Comparison of ENCODE assay signal across 1 cellular context in the genomic region with DNA sequence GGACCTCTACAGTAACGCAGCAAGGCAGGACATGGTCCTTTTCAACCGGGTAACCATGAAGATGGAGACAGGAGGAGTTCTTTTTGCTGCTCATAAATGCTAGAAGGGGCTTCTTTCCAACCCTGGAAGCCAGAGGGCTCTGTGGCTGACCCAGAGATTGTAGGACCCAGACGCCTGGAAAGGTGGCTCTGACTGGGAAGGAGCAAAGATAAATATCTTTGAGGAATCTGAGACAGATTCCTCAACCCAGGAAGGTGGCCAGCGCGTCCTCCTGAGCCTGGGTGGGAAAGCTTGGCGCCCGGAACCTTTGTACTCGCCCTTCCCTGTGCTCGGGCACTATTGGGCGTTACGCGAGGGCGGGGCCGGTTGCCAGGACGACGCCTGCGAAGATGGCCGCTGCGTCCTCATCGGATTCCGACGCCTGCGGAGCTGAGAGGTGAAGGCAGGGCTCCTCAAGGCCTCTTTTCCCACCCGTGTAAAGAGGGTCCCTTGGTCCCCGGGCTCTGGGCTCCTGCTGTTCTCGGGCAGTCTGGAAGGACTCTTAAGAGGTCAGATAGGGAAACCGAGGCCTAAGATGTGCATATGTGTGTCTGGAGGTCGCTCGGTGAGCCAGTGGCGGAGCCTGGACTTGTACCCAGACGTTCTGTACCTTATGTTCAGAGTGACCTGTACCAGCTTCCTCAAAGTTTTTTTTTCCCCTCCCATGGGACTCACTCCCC.
TF ChIP-seq lines count a peak whose summit lies in the region.

A gene (plus strand): TSS at position 365 of the 719 bp plus-strand sequence. CDS start 25 bp downstream, at position 390.

TF ChIP-seq in K562, 482 proteins besides CTCF, POLR2A, EP300 and RAD21 (continued from another document and continues in another):
- TF ChIP-seq, protein P1, sequence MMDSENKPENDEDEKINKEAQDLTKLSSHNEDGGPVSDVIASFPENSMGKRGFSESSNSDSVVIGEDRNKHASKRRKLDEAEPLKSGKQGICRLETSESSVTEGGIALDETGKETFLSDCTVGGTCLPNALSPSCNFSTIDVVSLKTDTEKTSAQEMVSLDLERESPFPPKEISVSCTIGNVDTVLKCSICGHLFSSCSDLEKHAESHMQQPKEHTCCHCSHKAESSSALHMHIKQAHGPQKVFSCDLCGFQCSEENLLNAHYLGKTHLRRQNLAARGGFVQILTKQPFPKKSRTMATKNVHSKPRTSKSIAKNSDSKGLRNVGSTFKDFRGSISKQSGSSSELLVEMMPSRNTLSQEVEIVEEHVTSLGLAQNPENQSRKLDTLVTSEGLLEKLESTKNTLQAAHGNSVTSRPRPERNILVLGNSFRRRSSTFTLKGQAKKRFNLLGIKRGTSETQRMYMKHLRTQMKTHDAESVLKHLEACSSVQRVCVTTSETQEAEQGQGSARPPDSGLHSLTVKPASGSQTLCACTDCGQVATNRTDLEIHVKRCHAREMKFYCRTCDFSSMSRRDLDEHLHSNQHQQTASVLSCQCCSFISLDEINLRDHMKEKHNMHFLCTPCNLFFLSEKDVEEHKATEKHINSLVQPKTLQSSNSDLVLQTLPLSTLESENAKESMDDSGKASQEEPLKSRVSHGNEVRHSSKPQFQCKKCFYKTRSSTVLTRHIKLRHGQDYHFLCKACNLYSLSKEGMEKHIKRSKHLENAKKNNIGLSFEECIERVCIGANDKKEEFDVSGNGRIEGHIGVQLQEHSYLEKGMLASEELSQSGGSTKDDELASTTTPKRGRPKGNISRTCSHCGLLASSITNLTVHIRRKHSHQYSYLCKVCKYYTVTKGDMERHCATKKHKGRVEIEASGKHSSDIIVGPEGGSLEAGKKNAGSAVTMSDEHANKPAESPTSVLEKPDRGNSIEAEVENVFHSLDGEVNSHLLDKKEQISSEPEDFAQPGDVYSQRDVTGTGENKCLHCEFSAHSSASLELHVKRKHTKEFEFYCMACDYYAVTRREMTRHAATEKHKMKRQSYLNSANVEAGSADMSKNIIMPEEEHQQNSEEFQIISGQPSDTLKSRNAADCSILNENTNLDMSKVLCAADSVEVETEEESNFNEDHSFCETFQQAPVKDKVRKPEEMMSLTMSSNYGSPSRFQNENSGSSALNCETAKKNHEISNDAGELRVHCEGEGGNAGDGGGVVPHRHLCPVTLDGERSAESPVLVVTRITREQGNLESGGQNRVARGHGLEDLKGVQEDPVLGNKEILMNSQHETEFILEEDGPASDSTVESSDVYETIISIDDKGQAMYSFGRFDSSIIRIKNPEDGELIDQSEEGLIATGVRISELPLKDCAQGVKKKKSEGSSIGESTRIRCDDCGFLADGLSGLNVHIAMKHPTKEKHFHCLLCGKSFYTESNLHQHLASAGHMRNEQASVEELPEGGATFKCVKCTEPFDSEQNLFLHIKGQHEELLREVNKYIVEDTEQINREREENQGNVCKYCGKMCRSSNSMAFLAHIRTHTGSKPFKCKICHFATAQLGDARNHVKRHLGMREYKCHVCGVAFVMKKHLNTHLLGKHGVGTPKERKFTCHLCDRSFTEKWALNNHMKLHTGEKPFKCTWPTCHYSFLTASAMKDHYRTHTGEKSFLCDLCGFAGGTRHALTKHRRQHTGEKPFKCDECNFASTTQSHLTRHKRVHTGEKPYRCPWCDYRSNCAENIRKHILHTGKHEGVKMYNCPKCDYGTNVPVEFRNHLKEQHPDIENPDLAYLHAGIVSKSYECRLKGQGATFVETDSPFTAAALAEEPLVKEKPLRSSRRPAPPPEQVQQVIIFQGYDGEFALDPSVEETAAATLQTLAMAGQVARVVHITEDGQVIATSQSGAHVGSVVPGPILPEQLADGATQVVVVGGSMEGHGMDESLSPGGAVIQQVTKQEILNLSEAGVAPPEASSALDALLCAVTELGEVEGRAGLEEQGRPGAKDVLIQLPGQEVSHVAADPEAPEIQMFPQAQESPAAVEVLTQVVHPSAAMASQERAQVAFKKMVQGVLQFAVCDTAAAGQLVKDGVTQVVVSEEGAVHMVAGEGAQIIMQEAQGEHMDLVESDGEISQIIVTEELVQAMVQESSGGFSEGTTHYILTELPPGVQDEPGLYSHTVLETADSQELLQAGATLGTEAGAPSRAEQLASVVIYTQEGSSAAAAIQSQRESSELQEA (IDR thresholded peaks at IDR 0.05; ENCODE audit: low read depth) = no peak
- TF ChIP-seq ZNF584 (CRISPR knock-in tag; IDR thresholded peaks at IDR 0.05; ENCODE audit: low read depth) (no peak), HLTF (IDR thresholded peaks at IDR 0.05) (no peak), SREBF1 (IDR thresholded peaks at IDR 0.05; ENCODE audit: borderline replicate concordance, low read depth, low read length) (no peak), XRCC4 (IDR thresholded peaks at IDR 0.05; ENCODE audit: extremely low read depth, insufficient read depth, insufficient read length) (no peak), ZNF408 (CRISPR knock-in tag; IDR thresholded peaks at IDR 0.05; ENCODE audit: low read depth) (no peak), ETV1 (tag; conservative IDR thresholded peaks at IDR 0.05; ENCODE audit: low read depth) (no peak; the same call in 1 of the 2 replicates), MXI1 (IDR thresholded peaks at IDR 0.05; ENCODE audit: low read depth, low read length) (peak; percentile 97), ZNF175 (CRISPR knock-in tag; IDR thresholded peaks at IDR 0.05; ENCODE audit: low read depth) (no peak), SMC3 (conservative IDR thresholded peaks at IDR 0.05; ENCODE audit: insufficient read depth, low read depth, low read length) (no peak), ZFP30 (CRISPR knock-in tag; IDR thresholded peaks at IDR 0.05; ENCODE audit: borderline replicate concordance) (no peak), ZNF143 (CRISPR knock-in tag; IDR thresholded peaks at IDR 0.05) (no peak), DNMT1 (IDR thresholded peaks at IDR 0.05) (no peak), PRMT5 (CRISPR knock-in tag; IDR thresholded peaks at IDR 0.05) (no peak), ZNF274 (IDR thresholded peaks at IDR 0.05; ENCODE audit: borderline replicate concordance, low read depth, low read length) (no peak), RNF2 (IDR thresholded peaks at IDR 0.05) (peak; percentile 46; the same call in 1 of the 2 replicates), PTTG1 (tag; IDR thresholded peaks at IDR 0.05; ENCODE audit: low read depth) (no peak), HNRNPL (IDR thresholded peaks at IDR 0.05; ENCODE audit: low read depth, low read length) (no peak), GTF2A2 (tag; IDR thresholded peaks at IDR 0.05) (0 out of 2 replicates have a peak, but pooled peaks have one; percentile 47), CBX1 (IDR thresholded peaks at IDR 0.05; ENCODE audit: low read depth) (no peak), NFE2L1 (tag; IDR thresholded peaks at IDR 0.05; ENCODE audit: borderline replicate concordance, low read depth) (no peak), KLF10 (CRISPR knock-in tag; IDR thresholded peaks at IDR 0.05) (no peak), YY1 (IDR thresholded peaks at IDR 0.05; ENCODE audit: borderline replicate concordance in 1 of 3, control insufficient read depth in 1 of 3, extremely low read depth in 1 of 3, insufficient read depth in 3 of 3, insufficient read length in 1 of 3, insufficient replicate concordance in 2 of 3, low read depth in 1 of 3, low read length in 2 of 3) (peak; percentile 84 to 97 (median 96)), RB1 (IDR thresholded peaks at IDR 0.05; ENCODE audit: low read depth) (peak; percentile 96), SRSF3 (IDR thresholded peaks at IDR 0.05; ENCODE audit: insufficient read depth, low read length) (no peak), GATAD2B (IDR thresholded peaks at IDR 0.05; ENCODE audit: borderline replicate concordance) (no peak; the same call in 1 of the 2 replicates)
- TF ChIP-seq, protein P2, sequence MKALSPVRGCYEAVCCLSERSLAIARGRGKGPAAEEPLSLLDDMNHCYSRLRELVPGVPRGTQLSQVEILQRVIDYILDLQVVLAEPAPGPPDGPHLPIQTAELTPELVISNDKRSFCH (CRISPR knock-in tag; IDR thresholded peaks at IDR 0.05) = no peak
- TF ChIP-seq, protein P2 (tag; IDR thresholded peaks at IDR 0.05) = peak; percentile 78
- TF ChIP-seq, protein P3, sequence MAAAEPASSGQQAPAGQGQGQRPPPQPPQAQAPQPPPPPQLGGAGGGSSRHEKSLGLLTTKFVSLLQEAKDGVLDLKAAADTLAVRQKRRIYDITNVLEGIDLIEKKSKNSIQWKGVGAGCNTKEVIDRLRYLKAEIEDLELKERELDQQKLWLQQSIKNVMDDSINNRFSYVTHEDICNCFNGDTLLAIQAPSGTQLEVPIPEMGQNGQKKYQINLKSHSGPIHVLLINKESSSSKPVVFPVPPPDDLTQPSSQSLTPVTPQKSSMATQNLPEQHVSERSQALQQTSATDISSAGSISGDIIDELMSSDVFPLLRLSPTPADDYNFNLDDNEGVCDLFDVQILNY (CRISPR knock-in tag; IDR thresholded peaks at IDR 0.05) = no peak
- TF ChIP-seq, protein P4, sequence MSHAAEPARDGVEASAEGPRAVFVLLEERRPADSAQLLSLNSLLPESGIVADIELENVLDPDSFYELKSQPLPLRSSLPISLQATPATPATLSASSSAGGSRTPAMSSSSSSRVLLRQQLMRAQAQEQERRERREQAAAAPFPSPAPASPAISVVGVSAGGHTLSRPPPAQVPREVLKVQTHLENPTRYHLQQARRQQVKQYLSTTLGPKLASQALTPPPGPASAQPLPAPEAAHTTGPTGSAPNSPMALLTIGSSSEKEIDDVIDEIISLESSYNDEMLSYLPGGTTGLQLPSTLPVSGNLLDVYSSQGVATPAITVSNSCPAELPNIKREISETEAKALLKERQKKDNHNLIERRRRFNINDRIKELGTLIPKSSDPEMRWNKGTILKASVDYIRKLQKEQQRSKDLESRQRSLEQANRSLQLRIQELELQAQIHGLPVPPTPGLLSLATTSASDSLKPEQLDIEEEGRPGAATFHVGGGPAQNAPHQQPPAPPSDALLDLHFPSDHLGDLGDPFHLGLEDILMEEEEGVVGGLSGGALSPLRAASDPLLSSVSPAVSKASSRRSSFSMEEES (CRISPR knock-in tag; IDR thresholded peaks at IDR 0.05) = no peak
- TF ChIP-seq, protein P5, sequence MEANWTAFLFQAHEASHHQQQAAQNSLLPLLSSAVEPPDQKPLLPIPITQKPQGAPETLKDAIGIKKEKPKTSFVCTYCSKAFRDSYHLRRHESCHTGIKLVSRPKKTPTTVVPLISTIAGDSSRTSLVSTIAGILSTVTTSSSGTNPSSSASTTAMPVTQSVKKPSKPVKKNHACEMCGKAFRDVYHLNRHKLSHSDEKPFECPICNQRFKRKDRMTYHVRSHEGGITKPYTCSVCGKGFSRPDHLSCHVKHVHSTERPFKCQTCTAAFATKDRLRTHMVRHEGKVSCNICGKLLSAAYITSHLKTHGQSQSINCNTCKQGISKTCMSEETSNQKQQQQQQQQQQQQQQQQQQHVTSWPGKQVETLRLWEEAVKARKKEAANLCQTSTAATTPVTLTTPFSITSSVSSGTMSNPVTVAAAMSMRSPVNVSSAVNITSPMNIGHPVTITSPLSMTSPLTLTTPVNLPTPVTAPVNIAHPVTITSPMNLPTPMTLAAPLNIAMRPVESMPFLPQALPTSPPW (CRISPR knock-in tag; IDR thresholded peaks at IDR 0.05) = peak; percentile 41; the same call in 1 of the 2 replicates
- TF ChIP-seq, protein P6, sequence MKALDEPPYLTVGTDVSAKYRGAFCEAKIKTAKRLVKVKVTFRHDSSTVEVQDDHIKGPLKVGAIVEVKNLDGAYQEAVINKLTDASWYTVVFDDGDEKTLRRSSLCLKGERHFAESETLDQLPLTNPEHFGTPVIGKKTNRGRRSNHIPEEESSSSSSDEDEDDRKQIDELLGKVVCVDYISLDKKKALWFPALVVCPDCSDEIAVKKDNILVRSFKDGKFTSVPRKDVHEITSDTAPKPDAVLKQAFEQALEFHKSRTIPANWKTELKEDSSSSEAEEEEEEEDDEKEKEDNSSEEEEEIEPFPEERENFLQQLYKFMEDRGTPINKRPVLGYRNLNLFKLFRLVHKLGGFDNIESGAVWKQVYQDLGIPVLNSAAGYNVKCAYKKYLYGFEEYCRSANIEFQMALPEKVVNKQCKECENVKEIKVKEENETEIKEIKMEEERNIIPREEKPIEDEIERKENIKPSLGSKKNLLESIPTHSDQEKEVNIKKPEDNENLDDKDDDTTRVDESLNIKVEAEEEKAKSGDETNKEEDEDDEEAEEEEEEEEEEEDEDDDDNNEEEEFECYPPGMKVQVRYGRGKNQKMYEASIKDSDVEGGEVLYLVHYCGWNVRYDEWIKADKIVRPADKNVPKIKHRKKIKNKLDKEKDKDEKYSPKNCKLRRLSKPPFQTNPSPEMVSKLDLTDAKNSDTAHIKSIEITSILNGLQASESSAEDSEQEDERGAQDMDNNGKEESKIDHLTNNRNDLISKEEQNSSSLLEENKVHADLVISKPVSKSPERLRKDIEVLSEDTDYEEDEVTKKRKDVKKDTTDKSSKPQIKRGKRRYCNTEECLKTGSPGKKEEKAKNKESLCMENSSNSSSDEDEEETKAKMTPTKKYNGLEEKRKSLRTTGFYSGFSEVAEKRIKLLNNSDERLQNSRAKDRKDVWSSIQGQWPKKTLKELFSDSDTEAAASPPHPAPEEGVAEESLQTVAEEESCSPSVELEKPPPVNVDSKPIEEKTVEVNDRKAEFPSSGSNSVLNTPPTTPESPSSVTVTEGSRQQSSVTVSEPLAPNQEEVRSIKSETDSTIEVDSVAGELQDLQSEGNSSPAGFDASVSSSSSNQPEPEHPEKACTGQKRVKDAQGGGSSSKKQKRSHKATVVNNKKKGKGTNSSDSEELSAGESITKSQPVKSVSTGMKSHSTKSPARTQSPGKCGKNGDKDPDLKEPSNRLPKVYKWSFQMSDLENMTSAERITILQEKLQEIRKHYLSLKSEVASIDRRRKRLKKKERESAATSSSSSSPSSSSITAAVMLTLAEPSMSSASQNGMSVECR (CRISPR knock-in tag; IDR thresholded peaks at IDR 0.05) = peak; percentile 98
- TF ChIP-seq, protein P7, sequence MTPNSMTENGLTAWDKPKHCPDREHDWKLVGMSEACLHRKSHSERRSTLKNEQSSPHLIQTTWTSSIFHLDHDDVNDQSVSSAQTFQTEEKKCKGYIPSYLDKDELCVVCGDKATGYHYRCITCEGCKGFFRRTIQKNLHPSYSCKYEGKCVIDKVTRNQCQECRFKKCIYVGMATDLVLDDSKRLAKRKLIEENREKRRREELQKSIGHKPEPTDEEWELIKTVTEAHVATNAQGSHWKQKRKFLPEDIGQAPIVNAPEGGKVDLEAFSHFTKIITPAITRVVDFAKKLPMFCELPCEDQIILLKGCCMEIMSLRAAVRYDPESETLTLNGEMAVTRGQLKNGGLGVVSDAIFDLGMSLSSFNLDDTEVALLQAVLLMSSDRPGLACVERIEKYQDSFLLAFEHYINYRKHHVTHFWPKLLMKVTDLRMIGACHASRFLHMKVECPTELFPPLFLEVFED (CRISPR knock-in tag; conservative IDR thresholded peaks at IDR 0.05) = no peak
- TF ChIP-seq, protein P8, sequence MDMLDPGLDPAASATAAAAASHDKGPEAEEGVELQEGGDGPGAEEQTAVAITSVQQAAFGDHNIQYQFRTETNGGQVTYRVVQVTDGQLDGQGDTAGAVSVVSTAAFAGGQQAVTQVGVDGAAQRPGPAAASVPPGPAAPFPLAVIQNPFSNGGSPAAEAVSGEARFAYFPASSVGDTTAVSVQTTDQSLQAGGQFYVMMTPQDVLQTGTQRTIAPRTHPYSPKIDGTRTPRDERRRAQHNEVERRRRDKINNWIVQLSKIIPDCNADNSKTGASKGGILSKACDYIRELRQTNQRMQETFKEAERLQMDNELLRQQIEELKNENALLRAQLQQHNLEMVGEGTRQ (CRISPR knock-in tag; IDR thresholded peaks at IDR 0.05) = no peak
- TF ChIP-seq, protein P9, sequence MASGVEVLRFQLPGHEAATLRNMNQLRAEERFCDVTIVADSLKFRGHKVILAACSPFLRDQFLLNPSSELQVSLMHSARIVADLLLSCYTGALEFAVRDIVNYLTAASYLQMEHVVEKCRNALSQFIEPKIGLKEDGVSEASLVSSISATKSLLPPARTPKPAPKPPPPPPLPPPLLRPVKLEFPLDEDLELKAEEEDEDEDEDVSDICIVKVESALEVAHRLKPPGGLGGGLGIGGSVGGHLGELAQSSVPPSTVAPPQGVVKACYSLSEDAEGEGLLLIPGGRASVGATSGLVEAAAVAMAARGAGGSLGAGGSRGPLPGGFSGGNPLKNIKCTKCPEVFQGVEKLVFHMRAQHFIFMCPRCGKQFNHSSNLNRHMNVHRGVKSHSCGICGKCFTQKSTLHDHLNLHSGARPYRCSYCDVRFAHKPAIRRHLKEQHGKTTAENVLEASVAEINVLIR (CRISPR knock-in tag; IDR thresholded peaks at IDR 0.05) = no peak
